In the genomic region with DNA sequence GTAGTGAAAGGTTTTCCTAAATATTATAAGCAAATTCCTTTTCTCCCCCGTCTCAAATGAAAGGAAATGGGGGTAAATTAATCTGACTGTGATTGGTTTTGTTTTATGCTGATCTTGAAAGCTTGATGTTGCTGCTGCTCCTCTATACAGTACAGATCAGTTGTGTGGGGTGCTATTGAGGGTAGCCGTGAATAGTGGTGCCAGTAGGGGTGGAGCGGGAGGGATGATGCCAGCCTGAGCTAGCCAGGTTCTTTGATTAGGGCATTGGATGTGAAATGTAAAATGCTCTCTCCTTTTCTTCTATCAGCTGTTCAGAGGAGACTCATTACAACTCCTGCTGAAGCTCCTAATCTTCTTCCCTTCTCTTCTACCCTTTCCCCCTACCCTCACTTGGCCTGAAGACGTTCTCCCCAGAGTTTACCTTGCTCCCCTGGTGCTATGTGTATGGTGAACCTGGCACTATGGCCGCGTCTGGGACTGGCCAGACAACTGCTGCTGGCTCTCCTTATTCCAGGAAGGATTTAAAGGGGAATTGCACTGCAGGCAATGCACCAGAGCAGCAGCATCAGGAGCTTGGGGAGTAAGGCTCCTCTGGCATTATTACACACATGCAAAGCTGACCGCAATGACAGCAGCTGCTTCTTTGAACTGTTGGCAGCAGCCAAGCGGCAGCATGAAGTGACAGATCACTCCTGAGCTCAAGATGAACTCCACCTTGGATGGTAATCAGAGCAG, we compare ENCODE assay signal across 11 cellular contexts. TPM values are rescaled to one million over a fixed set of nuclear protein-coding genes. Genes with fewer than 3 reads are reported as not detected.
DNase-seq lines count a peak whose midpoint lies in the region; TF ChIP-seq lines count a peak whose summit lies in the region.
"Had no signal": no experiment of that assay in that cellular context is flagged by ENCODE, and none has a peak within 500 bp of the region (broad histone marks: within the 10 kb centered on the region; RNA-seq: fewer than 3 reads in every experiment).

No MANE protein-coding gene starts in this region.

- H3K27me3 ChIP-seq in left ventricle myocardium inferior (ENCODE audit: low read depth) (no peaks in the 10 kb centered on the region), rectal smooth muscle tissue (ENCODE audit: control insufficient read depth, insufficient read depth, low read length) (no peaks in the 10 kb centered on the region), HAP-1 (ENCODE audit: low read depth) (no peaks in the 10 kb centered on the region), colonic mucosa (no peaks in the 10 kb centered on the region)
- H3K27me3 ChIP-seq: BE2C had no signal

- H3K36me3 ChIP-seq in left ventricle myocardium inferior (peaks cover 13% of the 10 kb centered on the region), rectal smooth muscle tissue (ENCODE audit: control insufficient read depth, insufficient read depth, low read length) (no peaks in the 10 kb centered on the region), HAP-1 (replicated peaks) (no peaks in the 10 kb centered on the region), colonic mucosa (no peaks in the 10 kb centered on the region)
- H3K36me3 ChIP-seq: BE2C had no signal

- H3K27ac ChIP-seq in angular gyrus (ENCODE audit: low read depth, low read length), result peak overlapping the region; percentile 9
- H3K27ac ChIP-seq in left ventricle myocardium inferior (replicated peaks), result peak overlapping the region; percentile 46
- H3K27ac ChIP-seq in rectal smooth muscle tissue (ENCODE audit: low read depth, low read length), result no peak overlapping the region
- no peak overlapping the region for H3K27ac ChIP-seq in colonic mucosa

- DNase-seq in G401 (ENCODE audit: low spot score) (peak; percentile 68), left ventricle myocardium inferior (no peak), HAP-1 (ENCODE audit: low spot score in 2 of 2) (no peak), colonic mucosa (no peak), NCI-H1417 (lab: John Stamatoyannopoulos, UW) (no peak), HPDE6-E6E7 (ENCODE audit: extremely low spot score) (no peak)
- DNase-seq: BE2C, GOT3, NCI-H2171 had no signal

- H3K4me3 ChIP-seq in left ventricle myocardium inferior, result peak overlapping the region; percentile 54
- H3K4me3 ChIP-seq in rectal smooth muscle tissue (ENCODE audit: low read length), result peak overlapping the region; percentile 23
- H3K4me3 ChIP-seq in HAP-1, result no peak overlapping the region
- H3K4me3 ChIP-seq in colonic mucosa, result no peak overlapping the region

- peaks cover 39% of the 10 kb centered on the region for H3K4me1 ChIP-seq in left ventricle myocardium inferior
- H3K4me1 ChIP-seq in rectal smooth muscle tissue (ENCODE audit: control insufficient read depth, insufficient read depth, low read length), result peaks cover 16% of the 10 kb centered on the region
- no peaks in the 10 kb centered on the region for H3K4me1 ChIP-seq in HAP-1
- no peaks in the 10 kb centered on the region for H3K4me1 ChIP-seq in colonic mucosa
- H3K4me1 ChIP-seq: BE2C had no signal

- intact Hi-C loops in left ventricle myocardium inferior (cut with micrococcal nuclease) (no loop called here), colonic mucosa (cut with DNase I) (no loop called here)

- H3K9me3 ChIP-seq in left ventricle myocardium inferior (replicated peaks) (no peaks in the 10 kb centered on the region), HAP-1 (no peaks in the 10 kb centered on the region), colonic mucosa (no peaks in the 10 kb centered on the region)
- H3K9me3 ChIP-seq: BE2C had no signal

- TF ChIP-seq CTCF in left ventricle myocardium inferior (IDR thresholded peaks at IDR 0.05; ENCODE audit: borderline replicate concordance), result no peak
- no peak for TF ChIP-seq CTCF in colonic mucosa (IDR thresholded peaks at IDR 0.05)

- H3K9ac ChIP-seq in rectal smooth muscle tissue (ENCODE audit: low read length) (no peak overlapping the region), colonic mucosa (ENCODE audit: low read depth in 2 of 2, low read length in 2 of 2) (no peak overlapping the region)

- in situ Hi-C loops in G401 (cut with HindIII; ENCODE audit: low sequenced_read_pairs) (no loop called here), HAP-1 (cut with MboI; ENCODE audit: low sequenced_read_pairs) (no loop called here)

RNA-seq across cellular contexts. Expression of a gene that starts 0.6 kb away (rescaled TPM):
- 0.12 TPM in 1 of 2 replicates, not detected in the other for total RNA-seq in G401 (2014; rRNA removed; shearing (Covaris generic))
- total RNA-seq in left ventricle myocardium inferior (0.58 TPM), colonic mucosa (1 to 10 TPM in 1 of 2 donors, under 1 TPM in 1; 0.35 to 1.2 TPM)

Comparison
In these comparisons a context has a peak if more than half of its experiments do, and no peak if none do; other contexts are left out.
1. H3K27ac ChIP-seq: peak in angular gyrus (single experiment) and left ventricle myocardium inferior (single experiment); none in rectal smooth muscle tissue (single experiment) and colonic mucosa (single experiment).
2. H3K4me3 ChIP-seq: peak in left ventricle myocardium inferior (single experiment) and rectal smooth muscle tissue (single experiment); none in HAP-1 (single experiment) and colonic mucosa (single experiment).